7 cellular contexts compared by ENCODE assay signal in the genomic region with DNA sequence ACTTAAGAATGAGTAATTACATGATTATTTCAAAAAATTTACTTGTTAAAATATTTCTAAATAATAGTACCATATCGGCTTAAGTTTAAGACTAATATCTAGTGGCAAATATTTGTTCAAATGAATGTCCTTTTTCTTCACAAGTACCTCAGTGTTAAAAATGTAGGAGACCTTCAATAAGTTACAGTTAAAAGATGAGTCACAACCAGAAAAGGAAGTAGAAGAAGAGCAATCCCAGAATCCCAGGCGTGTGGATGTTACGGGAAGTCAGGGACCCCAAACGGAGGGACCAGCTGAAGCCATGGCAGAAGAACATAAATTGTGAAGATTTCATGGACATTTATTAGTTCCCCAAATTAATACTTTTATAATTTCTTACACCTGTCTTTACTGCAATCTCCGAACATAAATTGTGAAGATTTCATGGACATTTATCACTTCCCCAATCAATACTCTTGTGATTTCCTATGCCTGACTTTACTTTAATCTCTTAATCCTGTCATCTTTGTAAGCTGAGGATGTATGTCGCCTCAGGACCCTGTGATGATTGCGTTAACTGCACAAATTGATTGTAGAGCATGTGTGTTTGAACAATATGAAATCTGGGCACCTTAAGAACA.
A peak's percentile ranks its signal among the peaks of the same experiment; 100 is the strongest.
DNase-seq lines count a peak whose midpoint lies in the region; ATAC-seq, FAIRE-seq and TF ChIP-seq lines count a peak whose summit lies in the region.
"Not testable (repeated sequence)": the region's sequence is repeated elsewhere in the genome, so short reads cannot be mapped to it uniquely, and the experiment has no call there.

No MANE protein-coding gene starts in this region.

- H3K27me3 Mint-ChIP-seq in mesothelial cell of epicardium (ENCODE audit: low read depth) = not testable (repeated sequence)

- H3K4me1 ChIP-seq in HCT116 (ENCODE audit: control insufficient read depth in 1 of 2, insufficient read depth in 2 of 2, low read length in 2 of 2) = peaks cover 64 to 72% of the 10 kb centered on the region in 2 experiments
- H3K4me1 ChIP-seq in PC-9 (replicated peaks; ENCODE audit: insufficient read depth); kidney (ENCODE audit: control insufficient read depth in 1 of 2, insufficient read depth in 1 of 2, low read depth in 1 of 2, low read length in 2 of 2); smooth muscle cell (ENCODE audit: low read depth): not testable (repeated sequence)
- peaks cover 1 to 15% (median 8%) of the 10 kb centered on the region in 4 experiments; a peak in 5 of 7 replicates for H3K4me1 ChIP-seq in H1 (replicated peaks in 1 of 4; ENCODE audit: control insufficient read depth in 3 of 4, insufficient read depth in 4 of 4, low read length in 3 of 4)

- not testable (repeated sequence) for H2AFZ ChIP-seq in HCT116 (ENCODE audit: low read depth, low read length, poor library complexity, severe bottlenecking); PC-9; H1 (ENCODE audit: low read length); smooth muscle cell (ENCODE audit: low read depth)

- not testable (repeated sequence) for H3K56ac ChIP-seq in H1 (replicated peaks; ENCODE audit: insufficient read length, low read depth, low read length)

- H3K4me3 ChIP-seq in HCT116 (replicated peaks in 1 of 2; ENCODE audit: low read depth in 1 of 2, low read length in 2 of 2) (peak overlapping the region; percentile 18 to 43; a peak in 3 of 4 replicates), H1 (ENCODE audit: extremely low read depth in 1 of 4, insufficient read depth in 2 of 4, low read depth in 3 of 4, low read length in 4 of 4) (peak overlapping the region in 1 of 4 experiments; percentile 48; a peak in 2 of 8 replicates), smooth muscle cell (peak overlapping the region; percentile 28)
- H3K4me3 ChIP-seq in PC-9; kidney (ENCODE audit: low read length in 2 of 2): not testable (repeated sequence)

- not testable (repeated sequence) for H2BK20ac ChIP-seq in H1 (ENCODE audit: low read length)

- H3K4me3 Mint-ChIP-seq in mesothelial cell of epicardium = not testable (repeated sequence)

- H3F3A ChIP-seq in PC-9 (ENCODE audit: insufficient read depth, low read depth); smooth muscle cell (ENCODE audit: low read depth): not testable (repeated sequence)

- H4K5ac ChIP-seq in H1 (ENCODE audit: insufficient read length, low read depth, low read length) = not testable (repeated sequence)

- H3K27ac ChIP-seq in HCT116 (ENCODE audit: low read depth, low read length) = peak overlapping the region; percentile 86
- H3K27ac ChIP-seq in PC-9 = peak overlapping the region; percentile 32; the same call in 1 of the 2 replicates
- H3K27ac ChIP-seq in H1 (ENCODE audit: low read depth, low read length); kidney (ENCODE audit: low read depth in 2 of 2, low read length in 2 of 2); smooth muscle cell (ENCODE audit: low read depth): not testable (repeated sequence)

- not testable (repeated sequence) for FAIRE-seq in H1 (lab: Jason Lieb, UNC)
- FAIRE-seq in kidney (lab: Jason Lieb, UNC) = peak; percentile 11

- H2BK15ac ChIP-seq in H1 (ENCODE audit: low read length) = not testable (repeated sequence)

- not testable (repeated sequence) for H3K9me2 ChIP-seq in HCT116 (ENCODE audit: insufficient read depth); PC-9 (ENCODE audit: insufficient read depth)

- TF ChIP-seq CTCF in HCT116 (IDR thresholded peaks at IDR 0.05 in 2 of 3, conservative IDR thresholded peaks at IDR 0.05 in 1 of 3; ENCODE audit: borderline replicate concordance in 1 of 3, insufficient read depth in 1 of 3, low read depth in 2 of 3, low read length in 2 of 3); PC-9 (conservative IDR thresholded peaks at IDR 0.05); H1 (IDR thresholded peaks at IDR 0.05; ENCODE audit: control extremely low read depth in 1 of 3, insufficient read depth in 1 of 3, low read depth in 1 of 3, low read length in 3 of 3); kidney (IDR thresholded peaks at IDR 0.05; ENCODE audit: borderline replicate concordance, extremely low read depth, insufficient read depth); mesothelial cell of epicardium (IDR thresholded peaks at IDR 0.05; ENCODE audit: unreplicated experiment); smooth muscle cell (IDR thresholded peaks at IDR 0.05; ENCODE audit: borderline replicate concordance, insufficient read depth, poor library complexity, severe bottlenecking): not testable (repeated sequence)

- TF ChIP-seq POLR2A in HCT116 (IDR thresholded peaks at IDR 0.05; ENCODE audit: borderline replicate concordance, extremely low read depth, insufficient read depth, insufficient read length); H1 (IDR thresholded peaks at IDR 0.05; ENCODE audit: control extremely low read depth in 1 of 2, low read depth in 2 of 2, low read length in 2 of 2): not testable (repeated sequence)

- TSS peak; percentile 90 for BruUV-seq in HCT116 (replicated peaks; lab: Mats Ljungman, UMichigan)
- not testable (repeated sequence) for BruUV-seq in PC-9 (replicated peaks; lab: Mats Ljungman, UMichigan)

- H3K79me1 ChIP-seq in H1 (ENCODE audit: low read depth, low read length) = not testable (repeated sequence)

- H3K4me2 ChIP-seq in HCT116 (ENCODE audit: low read length) (peak overlapping the region; percentile 73), H1 (ENCODE audit: insufficient read depth in 1 of 2, low read depth in 2 of 2, low read length in 2 of 2) (peak overlapping the region; percentile 57 to 75)
- H3K4me2 ChIP-seq in PC-9, smooth muscle cell: not testable (repeated sequence)

- not testable (repeated sequence) for TF ChIP-seq RAD21 in HCT116 (IDR thresholded peaks at IDR 0.05; ENCODE audit: low read depth); H1 (IDR thresholded peaks at IDR 0.05 in 1 of 2, conservative IDR thresholded peaks at IDR 0.05 in 1 of 2; ENCODE audit: low read depth in 2 of 2, low read length in 2 of 2)

- H3K23ac ChIP-seq in H1 (ENCODE audit: insufficient read length) = not testable (repeated sequence)

- CTCF ChIA-PET in HCT116 (lab: Charles Lee); PC-9 (lab: Charles Lee); H1 (lab: Charles Lee; ENCODE audit: partially characterized antibody): not testable (repeated sequence)

- not testable (repeated sequence) for H4K20me1 ChIP-seq in HCT116 (ENCODE audit: insufficient read depth); PC-9 (ENCODE audit: insufficient read depth); H1 (replicated peaks in 1 of 2; ENCODE audit: control insufficient read depth in 1 of 2, insufficient read depth in 2 of 2, low read length in 2 of 2); smooth muscle cell (ENCODE audit: low read depth)

- H3K36me3 ChIP-seq in HCT116 (ENCODE audit: control insufficient read depth in 1 of 2, insufficient read depth in 2 of 2, low read length in 2 of 2); PC-9 (ENCODE audit: low read depth); H1 (ENCODE audit: control insufficient read depth in 2 of 4, insufficient read depth in 4 of 4, low read length in 3 of 4); kidney (ENCODE audit: control insufficient read depth in 1 of 2, insufficient read depth in 2 of 2, low read length in 2 of 2); smooth muscle cell (ENCODE audit: low read depth): not testable (repeated sequence)

- not testable (repeated sequence) for H2BK120ac ChIP-seq in H1 (replicated peaks; ENCODE audit: low read depth, low read length)

- not testable (repeated sequence) for TF ChIP-seq EP300 in H1 (IDR thresholded peaks at IDR 0.05; ENCODE audit: borderline replicate concordance in 1 of 2, low read depth in 2 of 2, low read length in 2 of 2)

- WGBS in H1 (ENCODE audit: extremely low coverage in 1 of 2, insufficient coverage in 1 of 2, insufficient read length in 1 of 2, insufficient replicate concordance in 2 of 2, low coverage in 1 of 2, low lambda C conversion rate in 2 of 2, missing lambda C conversion rate in 1 of 2), 2 experiments = 47% methylated on average over 7 of the region's 7 CpGs; no CpG with 5 or more reads in 1 of the 2 experiments
- 68% methylated on average over 7 of the region's 7 CpGs for whole genome bisulfite sequencing in smooth muscle cell (ENCODE audit: low lambda C conversion rate)

- H3K9me3 Mint-ChIP-seq in mesothelial cell of epicardium = not testable (repeated sequence)

- peaks cover 28% of the 10 kb centered on the region for H3K4me1 Mint-ChIP-seq in mesothelial cell of epicardium

- not testable (repeated sequence) for H4K91ac ChIP-seq in H1 (replicated peaks; ENCODE audit: insufficient read length, low read length)

- POLR2A ChIA-PET in HCT116 (lab: Charles Lee); PC-9 (lab: Charles Lee; ENCODE audit: unreplicated experiment); H1 (lab: Charles Lee; ENCODE audit: partially characterized antibody): not testable (repeated sequence)

- not testable (repeated sequence) for H3K9me3 ChIP-seq in HCT116 (ENCODE audit: control insufficient read depth in 1 of 2, insufficient read depth in 1 of 2, low read depth in 1 of 2, low read length in 2 of 2); PC-9 (ENCODE audit: insufficient read depth, low read depth); H1 (ENCODE audit: insufficient read depth in 2 of 2, low read depth in 1 of 2, low read length in 1 of 2); kidney (ENCODE audit: control insufficient read depth in 1 of 2, low read length in 2 of 2); smooth muscle cell (replicated peaks; ENCODE audit: low read depth)

- peak; percentile 67 for DNase-seq in Caki2 (ENCODE audit: low read depth)
- DNase-seq in HCT116 (ENCODE audit: low read depth, low spot score); PC-9; H1 (ENCODE audit: low read depth in 1 of 2, low spot score in 2 of 2); kidney; mesothelial cell of epicardium (ENCODE audit: low spot score in 2 of 2, unreplicated experiment in 2 of 2); smooth muscle cell (lab: John Stamatoyannopoulos, UW; ENCODE audit: unreplicated experiment): not testable (repeated sequence)

- not testable (repeated sequence) for H4K8ac ChIP-seq in H1 (ENCODE audit: extremely low read depth, insufficient read depth, low read length)

- intact Hi-C loops in HCT116 (cut with micrococcal nuclease); PC-9 (cut with micrococcal nuclease; ENCODE audit: unreplicated experiment); kidney (cut with DNase I): not testable (repeated sequence)

- H3K36me3 Mint-ChIP-seq in mesothelial cell of epicardium = not testable (repeated sequence)

- H2AK5ac ChIP-seq in H1 (ENCODE audit: low read depth, low read length) = not testable (repeated sequence)

- H2BK12ac ChIP-seq in H1 (ENCODE audit: low read depth, low read length) = not testable (repeated sequence)

- H3K23me2 ChIP-seq in H1 (ENCODE audit: low read depth, low read length) = not testable (repeated sequence)

- H3K14ac ChIP-seq in H1 (ENCODE audit: insufficient read length) = not testable (repeated sequence)

- not testable (repeated sequence) for H2BK5ac ChIP-seq in H1 (ENCODE audit: low read depth, low read length)

- H3K9ac ChIP-seq in HCT116 (ENCODE audit: low read length) = peak overlapping the region; percentile 47
- H3K9ac ChIP-seq in H1 (replicated peaks in 1 of 4; ENCODE audit: extremely low read depth in 1 of 4, low read depth in 3 of 4, low read length in 3 of 4); kidney (ENCODE audit: low read length in 2 of 2); smooth muscle cell (ENCODE audit: low read depth): not testable (repeated sequence)

- H3K79me2 ChIP-seq in HCT116 (ENCODE audit: insufficient read depth, low read length); PC-9 (ENCODE audit: low read depth); smooth muscle cell (ENCODE audit: low read depth): not testable (repeated sequence)
- peaks cover 0 to 23% of the 10 kb centered on the region in 2 experiments; a peak in 2 of 4 replicates for H3K79me2 ChIP-seq in H1 (ENCODE audit: control insufficient read depth in 1 of 2, insufficient read depth in 2 of 2, low read length in 2 of 2)

- H3K27ac Mint-ChIP-seq in mesothelial cell of epicardium = peak overlapping the region; percentile 56

- not testable (repeated sequence) for H3K18ac ChIP-seq in H1 (ENCODE audit: extremely low read depth, low read length)

- not testable (repeated sequence) for H3K27me3 ChIP-seq in HCT116 (ENCODE audit: insufficient read depth, low read length); PC-9 (ENCODE audit: insufficient read depth, low read depth); H1 (replicated peaks in 1 of 4; ENCODE audit: control insufficient read depth in 3 of 4, extremely low read depth in 1 of 4, insufficient read depth in 3 of 4, low read length in 3 of 4); smooth muscle cell (ENCODE audit: low read depth)

- in situ Hi-C loops in Caki2 (cut with HindIII; ENCODE audit: low pct_unique_long_range_greater_than_20kb, low sequenced_read_pairs) = not testable (repeated sequence)

- ATAC-seq in HCT116 = peak; percentile 73

- RAD21 ChIA-PET in HCT116 (lab: Charles Lee; ENCODE audit: low non-redundant PET in 1 of 2, low total read pairs in 2 of 2, uncharacterized antibody in 2 of 2, unreplicated experiment in 2 of 2) = interaction anchor here in 1 of 2 experiments (0.6 kb wide), 1 partner anchor 27 kb away, joined by 3 read pairs; no protein-coding TSS in a partner anchor

- H3K4ac ChIP-seq in H1 (replicated peaks; ENCODE audit: insufficient read length, low read depth, low read length) = not testable (repeated sequence)
